Comparison of ENCODE assay signal across 8 cellular contexts in genomic region chr6:138107752-138108592, GRCh38. TPM values are rescaled to one million over a fixed set of nuclear protein-coding genes. Genes with fewer than 3 reads are reported as not detected.
A peak's percentile ranks its signal among the peaks of the same experiment; 100 is the strongest.
DNase-seq lines count a peak whose midpoint lies in the region; ATAC-seq, FAIRE-seq and TF ChIP-seq lines count a peak whose summit lies in the region.

No MANE protein-coding gene starts in this region.

- TF ChIP-seq EP300 in sigmoid colon (IDR thresholded peaks at IDR 0.05): no peak

- no peak for TF ChIP-seq POLR2A in sigmoid colon (IDR thresholded peaks at IDR 0.05)

- H3K4me1 Mint-ChIP-seq in activated naive CD4-positive, alpha-beta T cell treated with anti-CD3 and anti-CD28 coated beads, Interleukin-2, amount 10 ng/mL, durations not matched to agents 7 days and 5 days: peaks cover 36% of the 10 kb centered on the region

- H3K27me3 ChIP-seq in BJ (ENCODE audit: control insufficient read depth, insufficient read depth, low read length) (peaks cover 4% of the 10 kb centered on the region), right cardiac atrium (ENCODE audit: control insufficient read depth, insufficient read depth) (no peaks in the 10 kb centered on the region), sigmoid colon (no peaks in the 10 kb centered on the region)

- H3K27me3 Mint-ChIP-seq in activated naive CD4-positive, alpha-beta T cell treated with anti-CD3 and anti-CD28 coated beads, Interleukin-2, amount 10 ng/mL, durations not matched to agents 7 days and 5 days: peaks cover 34% of the 10 kb centered on the region

- no peak for DNase-seq in BJ (ENCODE audit: low read depth)
- no peak for DNase-seq in GM19239 (ENCODE audit: insufficient read length, low spot score)
- DNase-seq in NCI-H1417 (lab: John Stamatoyannopoulos, UW): peak; percentile 67 to 94 (median 94)
- peak; percentile 31 for DNase-seq in activated naive CD4-positive, alpha-beta T cell treated with anti-CD3 and anti-CD28 coated beads, Interleukin-2, amount 10 ng/mL, durations not matched to agents 7 days and 5 days
- peak in 1 of 3 donors; percentile 16 for DNase-seq in right cardiac atrium
- no peak for DNase-seq in sigmoid colon
- no peak for DNase-seq in kidney glomerular epithelial cell (lab: John Stamatoyannopoulos, UW)

- no peaks in the 10 kb centered on the region for H3K4me1 ChIP-seq in right cardiac atrium (ENCODE audit: control insufficient read depth, insufficient read depth, low read length)
- H3K4me1 ChIP-seq in sigmoid colon: peaks cover 0 to 31% (median 24%) of the 10 kb centered on the region in 4 donors

- CTCF ChIA-PET in BJ (lab: Yijun Ruan, JAX): interaction anchor here (0.6 to 3.1 kb wide), 5 partner anchors 91 to 313 kb away, joined by 3 to 83 read pairs (median 5); no protein-coding TSS in a partner anchor
- CTCF ChIA-PET in activated naive CD4-positive, alpha-beta T cell treated with anti-CD3 and anti-CD28 coated beads, Interleukin-2, amount 10 ng/mL, durations not matched to agents 7 days and 5 days (lab: Charles Lee): interaction anchor here (0.6 to 3.1 kb wide), 5 partner anchors 8 to 158 kb away, joined by 3 to 69 read pairs (median 4); no protein-coding TSS in a partner anchor

- intact Hi-C loops in right cardiac atrium (cut with DNase I) (loop anchor here (2.0 to 5.0 kb wide), 3 partner anchors 105 to 109 kb away; no protein-coding TSS in a partner anchor), sigmoid colon (cut with DNase I) (loop anchor here (5.0 to 10.0 kb wide), 3 partner anchors 233 to 664 kb away; partner anchors contain the start of gene CCDC28A)

- H3K36me3 ChIP-seq in BJ (ENCODE audit: control insufficient read depth, insufficient read depth, low read length) (no peaks in the 10 kb centered on the region), sigmoid colon (no peaks in the 10 kb centered on the region)

- FAIRE-seq in GM19239 (lab: Jason Lieb, UNC): peak; percentile 55

- ATAC-seq in right cardiac atrium (peak; percentile 33 to 34), HG02981 (IDR thresholded peaks at IDR 0.05; ENCODE audit: unreplicated experiment) (no peak)

- peak overlapping the region; percentile 83 for H3K4me3 Mint-ChIP-seq in activated naive CD4-positive, alpha-beta T cell treated with anti-CD3 and anti-CD28 coated beads, Interleukin-2, amount 10 ng/mL, durations not matched to agents 7 days and 5 days

- POLR2A ChIA-PET in BJ (lab: Charles Lee): no interaction called here

- peak overlapping the region; percentile 84 for H3K4me3 ChIP-seq in BJ (ENCODE audit: low read depth, low read length)
- H3K4me3 ChIP-seq in right cardiac atrium (ENCODE audit: low read length): peak overlapping the region; percentile 78
- H3K4me3 ChIP-seq in sigmoid colon: peak overlapping the region; percentile 70 to 88 (median 75)

- WGBS in right cardiac atrium: 11% methylated on average over 24 of the region's 24 CpGs
- 2 to 7% methylated on average over 24 of the region's 24 CpGs for WGBS in sigmoid colon, 2 donors

- H3K9me3 ChIP-seq in right cardiac atrium (ENCODE audit: control insufficient read depth, low read length) (no peaks in the 10 kb centered on the region), sigmoid colon (no peaks in the 10 kb centered on the region)

- H3K9me3 Mint-ChIP-seq in activated naive CD4-positive, alpha-beta T cell treated with anti-CD3 and anti-CD28 coated beads, Interleukin-2, amount 10 ng/mL, durations not matched to agents 7 days and 5 days: no peaks in the 10 kb centered on the region

- TF ChIP-seq CTCF in BJ (IDR thresholded peaks at IDR 0.05; ENCODE audit: insufficient read depth, low read depth, low read length): no peak
- TF ChIP-seq CTCF in sigmoid colon (IDR thresholded peaks at IDR 0.05): no peak

- H3K27ac ChIP-seq in right cardiac atrium (ENCODE audit: low read length) (peak overlapping the region; percentile 9), sigmoid colon (peak overlapping the region; percentile 82 to 92 (median 88))

- H3K36me3 Mint-ChIP-seq in activated naive CD4-positive, alpha-beta T cell treated with anti-CD3 and anti-CD28 coated beads, Interleukin-2, amount 10 ng/mL, durations not matched to agents 7 days and 5 days: no peaks in the 10 kb centered on the region

- H3K27ac Mint-ChIP-seq in activated naive CD4-positive, alpha-beta T cell treated with anti-CD3 and anti-CD28 coated beads, Interleukin-2, amount 10 ng/mL, durations not matched to agents 7 days and 5 days: peak overlapping the region; percentile 66

RNA-seq across cellular contexts. Expression of gene PERP, which starts 0.8 kb away (rescaled TPM):
- polyA plus RNA-seq in BJ (2011; rRNA removed) (47.5 and 52.3 TPM in 2 replicates), right cardiac atrium (35.9 TPM), sigmoid colon (10 to 100 TPM; 21.7 to 43.7 (median 31.8) TPM)
- polyA minus RNA-seq in BJ (2011; rRNA and poly(A)+ RNA removed): 19.3 and 23.6 TPM in 2 replicates
- total RNA-seq in right cardiac atrium (10 to 100 TPM; 34.6 to 44.6 (median 38.7) TPM), sigmoid colon (10 to 100 TPM; 35.0 to 41.4 (median 37.1) TPM)

RNA-seq across cellular contexts. Expression of gene ARFGEF3, which starts 53.8 kb away (rescaled TPM):
- polyA plus RNA-seq in BJ (2011; rRNA removed) (0.27 and 0.36 TPM in 2 replicates), right cardiac atrium (0.63 TPM), sigmoid colon (1 to 10 TPM; 3.5 to 5.2 (median 3.6) TPM)
- 0.62 and 0.72 TPM in 2 replicates for polyA minus RNA-seq in BJ (2011; rRNA and poly(A)+ RNA removed)
- total RNA-seq in right cardiac atrium (1 to 10 TPM; 1.1 to 2.0 (median 1.6) TPM), sigmoid colon (1 to 10 TPM; 1.5 to 3.6 (median 2.8) TPM)

Comparison
In these comparisons a context has a peak if more than half of its experiments do, and no peak if none do; other contexts are left out.
1. DNase-seq: peak in NCI-H1417 (3 of 3) and activated naive CD4-positive, alpha-beta T cell treated with anti-CD3 and anti-CD28 coated beads, Interleukin-2, amount 10 ng/mL, durations not matched to agents 7 days and 5 days (single experiment); none in BJ (single experiment), GM19239 (single experiment), sigmoid colon (single experiment) and kidney glomerular epithelial cell (single experiment).
2. Peak in every context shown above with its lines, with median percentiles within 50 percentile points of each other: H3K4me3 ChIP-seq.